ENCODE assay signal across 8 cellular contexts in the genomic region with DNA sequence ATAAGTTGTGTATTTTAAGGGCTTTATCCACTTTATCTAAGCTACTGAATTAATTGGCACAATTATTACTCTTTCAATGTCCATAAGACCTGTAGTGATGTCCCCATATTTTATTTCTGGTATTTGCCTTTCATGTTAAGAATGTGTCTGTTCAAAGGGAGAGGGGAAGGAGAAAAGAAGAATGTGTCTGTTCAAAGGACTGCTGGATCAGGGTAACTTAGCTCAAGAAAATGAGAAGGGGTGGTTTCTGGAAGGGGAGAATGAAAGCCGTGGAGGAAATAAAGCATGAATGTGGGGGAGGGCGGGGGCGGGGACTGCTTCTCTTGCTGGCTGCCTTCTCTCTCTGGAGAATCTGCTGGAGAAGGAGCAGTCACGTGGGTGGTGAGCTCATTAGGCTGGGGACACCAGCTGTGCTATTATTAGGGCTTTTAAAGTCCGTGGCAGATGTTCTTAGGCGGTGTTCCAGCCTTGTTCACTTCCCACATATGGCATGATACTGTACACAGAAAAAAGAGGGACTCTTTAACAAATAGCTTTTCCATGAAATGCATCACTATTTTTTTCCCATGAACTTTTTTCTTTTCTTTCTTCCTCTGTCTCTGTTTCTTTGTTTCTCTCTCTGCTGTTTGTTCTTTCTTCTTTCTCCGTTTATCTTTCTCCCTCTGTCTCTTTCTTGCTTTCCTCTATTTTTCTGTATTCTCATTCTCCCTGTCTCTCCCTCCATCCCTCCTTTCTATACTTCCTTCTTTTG.
DNase-seq lines count a peak whose midpoint lies in the region; FAIRE-seq and TF ChIP-seq lines count a peak whose summit lies in the region.

No MANE protein-coding gene starts in this region.

- H3K36me3 ChIP-seq in SU-DHL-6 (ENCODE audit: low read length) (no peaks in the 10 kb centered on the region), esophagus muscularis mucosa (no peaks in the 10 kb centered on the region), transverse colon (no peaks in the 10 kb centered on the region)

- no peaks in the 10 kb centered on the region for H3K9me3 ChIP-seq in SU-DHL-6 (ENCODE audit: insufficient read depth, low read length)
- H3K9me3 ChIP-seq in esophagus muscularis mucosa, result no peaks in the 10 kb centered on the region
- no peaks in the 10 kb centered on the region for H3K9me3 ChIP-seq in transverse colon

- H3K9me2 ChIP-seq in SU-DHL-6 (replicated peaks; ENCODE audit: insufficient read depth, low read length), result no peaks in the 10 kb centered on the region

- peak; percentile 99 for DNase-seq in EH (ENCODE audit: low read depth)
- DNase-seq in H54 (ENCODE audit: insufficient read length, low spot score), result peak; percentile 67
- DNase-seq in NCI-H1417 treated with DMSO at 0.1 percent for 48 hours (lab: John Stamatoyannopoulos, UW), result peak; percentile 54
- DNase-seq in esophagus muscularis mucosa (ENCODE audit: extremely low spot score), result peak; percentile 98
- DNase-seq in midbrain (lab: John Stamatoyannopoulos, UW), result peak; percentile 89
- DNase-seq in transverse colon, result peak; percentile 85
- DNase-seq in cortex of kidney (lab: John Stamatoyannopoulos, UW), result no peak

- H2AFZ ChIP-seq in SU-DHL-6 (ENCODE audit: low read depth, low read length, severe bottlenecking), result no peak overlapping the region

- H3K4me2 ChIP-seq in SU-DHL-6 (ENCODE audit: low read depth, low read length, poor library complexity, severe bottlenecking), result peak overlapping the region; percentile 43

- in situ Hi-C loops in transverse colon (cut with MboI; ENCODE audit: low pct_ligation_motif_present in 1 of 4, low pct_unique_long_range_greater_than_20kb in 1 of 4, low sequenced_read_pairs in 3 of 4), result no loop called here

- no peak overlapping the region for H3K4me3 ChIP-seq in SU-DHL-6 (ENCODE audit: insufficient read depth, low read length, poor library complexity, severe bottlenecking)
- H3K4me3 ChIP-seq in esophagus muscularis mucosa, result peak overlapping the region in 3 of 4 donors; percentile 15 to 19 (median 16)
- no peak overlapping the region for H3K4me3 ChIP-seq in transverse colon

- FAIRE-seq in H54 (lab: Jason Lieb, UNC), result peak; percentile 83

- TF ChIP-seq CTCF in SU-DHL-6 (IDR thresholded peaks at IDR 0.05; ENCODE audit: insufficient read depth, low read length, poor library complexity, severe bottlenecking) (no peak), esophagus muscularis mucosa (IDR thresholded peaks at IDR 0.05) (no peak), transverse colon (IDR thresholded peaks at IDR 0.05) (no peak)

- no peaks in the 10 kb centered on the region for H3K27me3 ChIP-seq in SU-DHL-6 (ENCODE audit: low read length)
- H3K27me3 ChIP-seq in esophagus muscularis mucosa, result no peaks in the 10 kb centered on the region
- no peaks in the 10 kb centered on the region for H3K27me3 ChIP-seq in transverse colon

- H4K20me1 ChIP-seq in SU-DHL-6 (ENCODE audit: low read depth, low read length), result peaks cover 36% of the 10 kb centered on the region; the same call in 1 of the 2 replicates

- peaks cover 15% of the 10 kb centered on the region; the same call in 1 of the 2 replicates for H3F3A ChIP-seq in SU-DHL-6 (ENCODE audit: insufficient read depth)

- no peak overlapping the region for H3K9ac ChIP-seq in SU-DHL-6 (ENCODE audit: low read length)

- H3K27ac ChIP-seq in SU-DHL-6 (ENCODE audit: low read depth, low read length) (peak overlapping the region; percentile 35; the same call in 1 of the 2 replicates), esophagus muscularis mucosa (replicated peaks in 1 of 4) (peak overlapping the region; percentile 78 to 89 (median 88)), transverse colon (peak overlapping the region; percentile 86 to 88 (median 86))

- 2% methylated on average over 7 of the region's 7 CpGs for WGBS in esophagus muscularis mucosa
- 5 to 7% methylated on average over 5 to 7 of the region's 7 CpGs for WGBS in transverse colon (ENCODE audit: low coverage in 1 of 2), 2 donors

- peaks cover 96% of the 10 kb centered on the region for H3K79me2 ChIP-seq in SU-DHL-6 (ENCODE audit: insufficient read depth, low read length)

- intact Hi-C loops in esophagus muscularis mucosa (cut with DNase I) (loop anchor here (5.0 kb wide), 1 partner anchor 42 kb away; no protein-coding TSS in a partner anchor), transverse colon (cut with DNase I; ENCODE audit: low total_unique reads) (no loop called here)

- H3K4me1 ChIP-seq in esophagus muscularis mucosa, result peaks cover 71 to 79% (median 75%) of the 10 kb centered on the region in 4 donors
- H3K4me1 ChIP-seq in transverse colon, result peaks cover 45 to 59% (median 48%) of the 10 kb centered on the region in 4 donors

- TF ChIP-seq EP300 in esophagus muscularis mucosa (IDR thresholded peaks at IDR 0.05), result no peak
- TF ChIP-seq EP300 in transverse colon (IDR thresholded peaks at IDR 0.05; ENCODE audit: low read depth), result no peak

- TF ChIP-seq POLR2A in H54 (IDR thresholded peaks at IDR 0.05; ENCODE audit: low read depth, low read length) (no peak), esophagus muscularis mucosa (IDR thresholded peaks at IDR 0.05; ENCODE audit: low read depth) (no peak), transverse colon (IDR thresholded peaks at IDR 0.05) (no peak)

Comparison
In these comparisons a context has a peak if more than half of its experiments do, and no peak if none do; other contexts are left out.
1. H3K27ac ChIP-seq: peak in every context shown above with its lines; median percentile 88 in esophagus muscularis mucosa; 86 in transverse colon; 35 in SU-DHL-6.
2. H3K4me3 ChIP-seq: peak in esophagus muscularis mucosa (3 of 4); none in SU-DHL-6 (single experiment) and transverse colon (0 of 4).